In the genomic region with DNA sequence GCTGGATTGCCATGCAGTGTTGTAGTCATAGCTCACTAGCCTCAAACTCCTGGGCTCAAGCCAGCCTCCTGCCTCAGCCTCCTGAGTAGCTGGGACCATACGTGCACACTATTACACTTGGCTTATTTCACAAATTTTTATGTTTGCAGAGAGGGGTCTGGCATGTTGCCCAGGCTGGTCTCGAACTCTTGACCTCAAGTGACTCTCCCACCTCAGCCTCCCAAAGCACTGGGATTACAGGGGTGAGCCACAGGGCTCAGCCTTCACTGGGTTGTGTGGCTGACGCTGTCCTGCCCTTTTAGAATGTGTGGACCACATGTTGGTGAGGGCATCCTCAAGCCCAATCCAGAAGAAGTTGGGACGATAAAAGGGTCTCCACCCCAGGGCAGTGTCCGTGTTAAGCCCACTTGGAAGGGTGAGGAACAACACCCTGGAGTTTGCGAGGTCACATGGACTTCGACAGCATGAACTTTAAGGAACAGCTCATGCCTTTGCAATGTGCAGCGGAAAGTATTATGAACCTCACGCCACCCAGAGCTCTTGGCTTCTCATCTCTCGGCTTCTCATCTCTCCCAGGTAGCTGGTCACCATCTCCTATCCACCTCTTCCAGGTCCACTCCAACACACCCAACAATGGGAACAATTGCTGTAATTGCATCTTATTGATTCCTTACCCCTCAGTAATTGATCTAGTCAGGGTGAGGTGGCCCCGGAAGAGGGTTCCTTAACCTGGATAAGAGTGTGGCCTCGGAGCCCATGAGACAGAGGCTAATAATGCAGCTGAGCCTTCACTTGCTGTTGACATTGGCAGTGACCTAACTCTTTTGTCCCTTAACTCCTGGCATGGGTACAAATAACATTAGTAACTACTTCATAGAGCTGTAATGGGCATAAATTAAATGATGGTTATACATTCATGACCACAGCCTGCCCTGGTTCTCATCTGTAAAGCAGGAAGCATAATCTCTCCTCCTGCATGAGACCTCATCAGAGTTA, we compare ENCODE assay signal across 15 cellular contexts. TPM values are rescaled to one million over a fixed set of nuclear protein-coding genes. Genes with fewer than 3 reads are reported as not detected.
DNase-seq lines count a peak whose midpoint lies in the region; ATAC-seq, FAIRE-seq and TF ChIP-seq lines count a peak whose summit lies in the region.
"Had no signal": no experiment of that assay in that cellular context is flagged by ENCODE, and none has a peak within 500 bp of the region (broad histone marks: within the 10 kb centered on the region; RNA-seq: fewer than 3 reads in every experiment).

No MANE protein-coding gene starts in this region.

- H3K9me3 ChIP-seq in heart right ventricle, result no peaks in the 10 kb centered on the region

- no peaks in the 10 kb centered on the region for H3K4me1 Mint-ChIP-seq in naive thymus-derived CD8-positive, alpha-beta T cell

- intact Hi-C loops in heart right ventricle (cut with DNase I), result loop anchor here in 1 of 10 donors (5.0 kb wide), 1 partner anchor 82 kb away; no protein-coding TSS in a partner anchor
- intact Hi-C loops in Right ventricle myocardium inferior (cut with DNase I), result no loop called here

- WGBS in heart right ventricle, 2 donors, result 83 to 84% methylated on average over 12 of the region's 12 CpGs

- H3K27me3 Mint-ChIP-seq in naive thymus-derived CD8-positive, alpha-beta T cell, result peaks cover 12 to 41% (median 33%) of the 10 kb centered on the region in 5 donors

- peaks cover 0 to 43% (median 35%) of the 10 kb centered on the region in 7 donors for H3K27me3 ChIP-seq in heart right ventricle

- peak overlapping the region in 7 of 10 donors; percentile 26 to 70 (median 58) for H3K27ac ChIP-seq in heart right ventricle
- H3K27ac ChIP-seq: KMS-11 had no signal

- POLR2A ChIA-PET in naive thymus-derived CD8-positive, alpha-beta T cell (lab: Charles Lee), result no interaction called here

- ATAC-seq in heart right ventricle, result peak in 1 of 8 donors; percentile 26
- no peak for ATAC-seq in Right ventricle myocardium inferior
- no peak for ATAC-seq in naive thymus-derived CD8-positive, alpha-beta T cell
- ATAC-seq: activated CD4-positive, CD25-positive, alpha-beta regulatory T cell treated with anti-CD3 and anti-CD28 coated beads, Interleukin-2, amount 50 U/mL, for 24 hours; effector memory CD8-positive, alpha-beta T cell had no signal

- H3K27ac Mint-ChIP-seq in naive thymus-derived CD8-positive, alpha-beta T cell, result peak overlapping the region in 1 of 10 donors; percentile 52
- H3K27ac Mint-ChIP-seq: effector memory CD8-positive, alpha-beta T cell had no signal

- no peaks in the 10 kb centered on the region for H3K9me3 Mint-ChIP-seq in naive thymus-derived CD8-positive, alpha-beta T cell
- H3K9me3 Mint-ChIP-seq: effector memory CD8-positive, alpha-beta T cell had no signal

- no peaks in the 10 kb centered on the region for H3K36me3 ChIP-seq in heart right ventricle

- TF ChIP-seq CTCF in heart right ventricle (IDR thresholded peaks at IDR 0.05), result no peak
- TF ChIP-seq CTCF in fibroblast of mammary gland (conservative IDR thresholded peaks at IDR 0.05; ENCODE audit: control insufficient read depth, insufficient read depth, low read depth, low read length), result no peak

- no peak for FAIRE-seq in urothelium cell line (lab: Jason Lieb, UNC)

- no peak overlapping the region for H3K4me3 ChIP-seq in heart right ventricle
- no peak overlapping the region for H3K4me3 ChIP-seq in fibroblast of mammary gland (ENCODE audit: control insufficient read depth, low read depth, low read length)

- no peaks in the 10 kb centered on the region for H3K36me3 Mint-ChIP-seq in naive thymus-derived CD8-positive, alpha-beta T cell

- H3K4me3 Mint-ChIP-seq in naive thymus-derived CD8-positive, alpha-beta T cell, result no peak overlapping the region
- H3K4me3 Mint-ChIP-seq: effector memory CD8-positive, alpha-beta T cell had no signal

- no peak for DNase-seq in heart right ventricle
- no peak for DNase-seq in Right ventricle myocardium inferior (ENCODE audit: missing footprints)
- peak; percentile 62 for DNase-seq in RPMI7951 (ENCODE audit: low read depth)
- DNase-seq in fibroblast of mammary gland (ENCODE audit: low read depth), result peak; percentile 81
- peak; percentile 45 for DNase-seq in urothelium cell line (ENCODE audit: low spot score)
- no peak for DNase-seq in DMS 273 treated with DMSO at 0.1 percent for 48 hours (lab: John Stamatoyannopoulos, UW)
- no peak for DNase-seq in NCI-H2107 (lab: John Stamatoyannopoulos, UW)
- DNase-seq in naive thymus-derived CD8-positive, alpha-beta T cell, result no peak
- DNase-seq: amygdala; effector memory CD8-positive, alpha-beta T cell; hippocampal formation; stimulated activated CD4-positive, alpha-beta T cell treated with anti-CD3 and anti-CD28 coated beads, Interleukin-12 subunit alpha, Interleukin-12 subunit beta, amount 100 ng/mL, for 4 hours; SW 1271 had no signal

- peaks cover 0 to 46% (median 0%) of the 10 kb centered on the region in 9 donors for H3K4me1 ChIP-seq in heart right ventricle

RNA-seq across cellular contexts. Expression of gene FOXL1, which starts 6.7 kb away (rescaled TPM):
- total RNA-seq in heart right ventricle (1 to 10 TPM in 3 of 10 donors, under 1 TPM in 7; 0.40 to 1.9 (median 0.84) TPM), Right ventricle myocardium inferior (0.60 TPM)
- under 1 TPM; 0.78 to 0.95 TPM for polyA plus RNA-seq in heart right ventricle
- total RNA-seq in RPMI7951 (2014; rRNA removed; shearing (Covaris generic)), result 4.3 and 5.7 TPM in 2 replicates
- total RNA-seq in naive thymus-derived CD8-positive, alpha-beta T cell, result not detected
- polyA plus RNA-seq in naive thymus-derived CD8-positive, alpha-beta T cell, result not detected

RNA-seq across cellular contexts. Expression of gene FOXC2, which starts 18.4 kb away (rescaled TPM):
- total RNA-seq in heart right ventricle, result 1 to 10 TPM in 8 of 10 donors, under 1 TPM in 2; 0.66 to 2.2 (median 1.9) TPM
- 1 to 10 TPM; 1.2 to 1.3 TPM for polyA plus RNA-seq in heart right ventricle
- total RNA-seq in Right ventricle myocardium inferior, result 1.4 TPM
- total RNA-seq in RPMI7951 (2014; rRNA removed; shearing (Covaris generic)), result 1.3 and 1.6 TPM in 2 replicates
- total RNA-seq in naive thymus-derived CD8-positive, alpha-beta T cell, result not detected
- not detected for polyA plus RNA-seq in naive thymus-derived CD8-positive, alpha-beta T cell

RNA-seq across cellular contexts. Expression of gene MTHFSD, which starts 30.0 kb away (rescaled TPM):
- total RNA-seq in heart right ventricle (10 to 100 TPM in 8 of 10 donors, 1 to 10 TPM in 2; 8.9 to 13.1 (median 11.4) TPM), Right ventricle myocardium inferior (10.0 TPM)
- 10 to 100 TPM in 1 of 2 donors, 1 to 10 TPM in 1; 5.1 to 11.3 TPM for polyA plus RNA-seq in heart right ventricle
- total RNA-seq in RPMI7951 (2014; rRNA removed; shearing (Covaris generic)), result 6.1 and 8.8 TPM in 2 replicates
- 10 to 100 TPM; 37.9 to 41.6 TPM for total RNA-seq in naive thymus-derived CD8-positive, alpha-beta T cell
- 10 to 100 TPM in 2 of 3 donors, 1 to 10 TPM in 1; 9.8 to 19.0 (median 16.1) TPM for polyA plus RNA-seq in naive thymus-derived CD8-positive, alpha-beta T cell

Comparison
In these comparisons a context has a peak if more than half of its experiments do, and no peak if none do; other contexts are left out.
1. DNase-seq: peak in RPMI7951 (single experiment), fibroblast of mammary gland (single experiment) and urothelium cell line (single experiment); none in heart right ventricle (0 of 2), Right ventricle myocardium inferior (single experiment), DMS 273 treated with DMSO at 0.1 percent for 48 hours (single experiment), NCI-H2107 (single experiment) and naive thymus-derived CD8-positive, alpha-beta T cell (0 of 10).